1 cellular context compared by ENCODE assay signal in genomic region chr20:62583424-62583920, GRCh38.
TF ChIP-seq lines count a peak whose summit lies in the region.

No MANE protein-coding gene starts in this region.

TF ChIP-seq in K562, 482 proteins besides CTCF, POLR2A, EP300 and RAD21 (continued from another document):
- TF ChIP-seq RCOR1 (IDR thresholded peaks at IDR 0.05; ENCODE audit: borderline replicate concordance in 1 of 2, low read depth in 2 of 2, low read length in 2 of 2) (no peak), TBP (optimal IDR thresholded peaks at IDR 0.05; ENCODE audit: low read depth, low read length) (no peak), HLTF (IDR thresholded peaks at IDR 0.05) (no peak), DMBX1 (CRISPR knock-in tag; IDR thresholded peaks at IDR 0.05; ENCODE audit: borderline replicate concordance) (no peak), RNF219 (CRISPR knock-in tag; IDR thresholded peaks at IDR 0.05) (no peak), CREBBP (IDR thresholded peaks at IDR 0.05; ENCODE audit: low read depth, low read length) (no peak), THAP7 (CRISPR knock-in tag; IDR thresholded peaks at IDR 0.05) (no peak), ZNF512 (tag; IDR thresholded peaks at IDR 0.05) (peak; percentile 72), ZNF57 (CRISPR knock-in tag; IDR thresholded peaks at IDR 0.05) (no peak), CLOCK (CRISPR knock-in tag; IDR thresholded peaks at IDR 0.05; ENCODE audit: borderline replicate concordance) (no peak), SMAD2 (IDR thresholded peaks at IDR 0.05; ENCODE audit: low read depth, low read length) (no peak), ZBTB1 (CRISPR knock-in tag; IDR thresholded peaks at IDR 0.05; ENCODE audit: borderline replicate concordance, low read depth) (no peak), SLC30A9 (CRISPR knock-in tag; IDR thresholded peaks at IDR 0.05) (no peak), ZNF274 (IDR thresholded peaks at IDR 0.05; ENCODE audit: borderline replicate concordance, low read depth, low read length) (no peak), NCOA2 (IDR thresholded peaks at IDR 0.05; ENCODE audit: partially characterized antibody in 2 of 2) (no peak), HIVEP1 (CRISPR knock-in tag; IDR thresholded peaks at IDR 0.05) (no peak), NCOA6 (IDR thresholded peaks at IDR 0.05) (no peak), TFAP4 (CRISPR knock-in tag; IDR thresholded peaks at IDR 0.05; ENCODE audit: borderline replicate concordance) (peak; percentile 17; the same call in 1 of the 2 replicates), ZNF134 (CRISPR knock-in tag; conservative IDR thresholded peaks at IDR 0.05) (peak; percentile 74), PTBP1 (IDR thresholded peaks at IDR 0.05; ENCODE audit: low read depth, low read length) (no peak), C11orf30 (IDR thresholded peaks at IDR 0.05; ENCODE audit: low read depth) (no peak), BCL6 (CRISPR knock-in tag; IDR thresholded peaks at IDR 0.05) (no peak)
